14 cellular contexts compared by ENCODE assay signal in the genomic region with DNA sequence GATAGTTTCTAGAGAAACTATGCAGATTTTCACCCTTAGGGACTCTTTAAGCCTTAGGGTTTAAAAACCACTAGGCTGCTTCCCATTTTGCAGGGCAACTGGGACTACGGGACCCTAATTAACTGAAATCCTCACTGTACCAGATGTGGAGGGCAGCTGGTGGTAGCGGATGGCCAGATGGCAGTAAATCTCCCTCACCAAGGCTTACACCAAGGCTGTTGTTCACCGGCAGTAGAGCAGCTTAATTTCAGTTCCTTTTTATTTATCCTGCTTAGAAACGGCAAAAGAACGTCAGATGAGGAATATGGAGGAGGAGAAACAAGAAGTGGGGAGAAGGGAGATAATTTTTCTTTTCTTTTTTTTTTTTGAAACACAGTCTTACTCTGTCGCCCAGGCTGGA. TPM values are rescaled to one million over a fixed set of nuclear protein-coding genes. Genes with fewer than 3 reads are reported as not detected.
DNase-seq lines count a peak whose midpoint lies in the region; ATAC-seq and TF ChIP-seq lines count a peak whose summit lies in the region.
"Had no signal": no experiment of that assay in that cellular context is flagged by ENCODE, and none has a peak within 500 bp of the region (broad histone marks: within the 10 kb centered on the region; RNA-seq: fewer than 3 reads in every experiment).

No MANE protein-coding gene starts in this region.

- no peaks in the 10 kb centered on the region for H3K9me3 Mint-ChIP-seq in IgD-negative memory B cell
- no peaks in the 10 kb centered on the region for H3K9me3 Mint-ChIP-seq in stimulated activated naive B cell treated with anti-CD40 and anti-IgM and Interleukin-4, amounts not matched to agents 10 μg/mL and 1 μg/mL and 100 μg/mL, for 72 hours
- H3K9me3 Mint-ChIP-seq in chondrocyte (ENCODE audit: low read depth), result no peaks in the 10 kb centered on the region
- H3K9me3 Mint-ChIP-seq: activated T-helper 1 cell treated with anti-CD3 and anti-CD28 coated beads, Interleukin-12 subunit alpha, Interleukin-12 subunit beta, Interleukin-2, Interleukin-4 antibody, amounts not matched to agents 30 ng/mL and 10 ng/mL and 1 ng/mL, durations not matched to agents 14 hours and 24 hours and 36 hours had no signal

- TF ChIP-seq CTCF in chondrocyte (IDR thresholded peaks at IDR 0.05), result no peak

- H3K4me3 Mint-ChIP-seq in IgD-negative memory B cell (peak overlapping the region; percentile 36 to 79 (median 69)), chondrocyte (ENCODE audit: unreplicated experiment) (no peak overlapping the region)
- peak overlapping the region; percentile 7 to 37 for H3K4me3 Mint-ChIP-seq in stimulated activated naive B cell treated with anti-CD40 and anti-IgM and Interleukin-4, amounts not matched to agents 10 μg/mL and 1 μg/mL and 100 μg/mL, for 72 hours
- H3K4me3 Mint-ChIP-seq: activated CD4-positive, alpha-beta T cell treated with anti-CD3 and anti-CD28 coated beads for 36 hours; activated T-helper 1 cell treated with anti-CD3 and anti-CD28 coated beads, Interleukin-12 subunit alpha, Interleukin-12 subunit beta, Interleukin-2, Interleukin-4 antibody, amounts not matched to agents 30 ng/mL and 10 ng/mL and 1 ng/mL, durations not matched to agents 14 hours and 24 hours and 36 hours had no signal

- peaks cover 2% of the 10 kb centered on the region for H3K36me3 ChIP-seq in endocrine pancreas (ENCODE audit: control insufficient read depth, insufficient read depth, low read length)
- H3K36me3 ChIP-seq: neutrophil had no signal

- ATAC-seq in stimulated activated naive B cell treated with anti-CD40 and anti-IgM and Interleukin-4, amounts not matched to agents 10 μg/mL and 1 μg/mL and 100 μg/mL, for 72 hours (replicated peaks), result peak; percentile 76 to 77
- ATAC-seq in GM21526 (IDR thresholded peaks at IDR 0.05; ENCODE audit: low FRiP score, unreplicated experiment) (no peak), HG03457 (IDR thresholded peaks at IDR 0.05; ENCODE audit: unreplicated experiment) (no peak)
- ATAC-seq: activated CD4-positive, alpha-beta T cell treated with anti-CD3 and anti-CD28 coated beads for 36 hours had no signal

- H3K27ac Mint-ChIP-seq in IgD-negative memory B cell (peak overlapping the region; percentile 83 to 92 (median 89)), chondrocyte (ENCODE audit: unreplicated experiment) (no peak overlapping the region)
- H3K27ac Mint-ChIP-seq in stimulated activated naive B cell treated with anti-CD40 and anti-IgM and Interleukin-4, amounts not matched to agents 10 μg/mL and 1 μg/mL and 100 μg/mL, for 72 hours, result peak overlapping the region; percentile 74
- H3K27ac Mint-ChIP-seq: activated CD4-positive, alpha-beta T cell treated with anti-CD3 and anti-CD28 coated beads for 36 hours; activated T-helper 1 cell treated with anti-CD3 and anti-CD28 coated beads, Interleukin-12 subunit alpha, Interleukin-12 subunit beta, Interleukin-2, Interleukin-4 antibody, amounts not matched to agents 30 ng/mL and 10 ng/mL and 1 ng/mL, durations not matched to agents 14 hours and 24 hours and 36 hours had no signal

- peaks cover 1% of the 10 kb centered on the region for H3K36me3 Mint-ChIP-seq in IgD-negative memory B cell
- peaks cover 13 to 19% of the 10 kb centered on the region in 2 donors for H3K36me3 Mint-ChIP-seq in stimulated activated naive B cell treated with anti-CD40 and anti-IgM and Interleukin-4, amounts not matched to agents 10 μg/mL and 1 μg/mL and 100 μg/mL, for 72 hours
- H3K36me3 Mint-ChIP-seq in chondrocyte (ENCODE audit: low read depth), result peaks cover 8% of the 10 kb centered on the region

- no peaks in the 10 kb centered on the region for H3K27me3 Mint-ChIP-seq in IgD-negative memory B cell
- no peaks in the 10 kb centered on the region for H3K27me3 Mint-ChIP-seq in stimulated activated naive B cell treated with anti-CD40 and anti-IgM and Interleukin-4, amounts not matched to agents 10 μg/mL and 1 μg/mL and 100 μg/mL, for 72 hours
- no peaks in the 10 kb centered on the region for H3K27me3 Mint-ChIP-seq in chondrocyte (ENCODE audit: low read depth)
- H3K27me3 Mint-ChIP-seq: activated CD4-positive, alpha-beta T cell treated with anti-CD3 and anti-CD28 coated beads for 36 hours had no signal

- DNase-seq in NOMO-1 (lab: John Stamatoyannopoulos, UW; ENCODE audit: unreplicated experiment in 2 of 2), result peak; percentile 83 to 91
- DNase-seq in stimulated activated naive B cell treated with anti-CD40 and anti-IgM and Interleukin-4, amounts not matched to agents 10 μg/mL and 1 μg/mL and 100 μg/mL, for 72 hours, result no peak
- no peak for DNase-seq in chondrocyte (ENCODE audit: low spot score)
- DNase-seq: activated CD4-positive, alpha-beta T cell treated with anti-CD3 and anti-CD28 coated beads for 36 hours; H7; left ventricle myocardium inferior; testis had no signal

- peaks cover 17% of the 10 kb centered on the region for H3K4me1 ChIP-seq in endocrine pancreas (ENCODE audit: control insufficient read depth, insufficient read depth, low read length)

- H3K4me1 Mint-ChIP-seq in IgD-negative memory B cell (peaks cover 38 to 58% (median 38%) of the 10 kb centered on the region in 3 donors), chondrocyte (ENCODE audit: low read depth) (no peaks in the 10 kb centered on the region)
- H3K4me1 Mint-ChIP-seq in stimulated activated naive B cell treated with anti-CD40 and anti-IgM and Interleukin-4, amounts not matched to agents 10 μg/mL and 1 μg/mL and 100 μg/mL, for 72 hours, result peaks cover 51 to 90% of the 10 kb centered on the region in 2 donors

- H3K4me3 ChIP-seq in endocrine pancreas (ENCODE audit: control insufficient read depth, insufficient read depth, low read length), result peak overlapping the region; percentile 27
- H3K4me3 ChIP-seq: left ventricle myocardium inferior, smooth muscle cell, testis had no signal

- H3K9ac ChIP-seq in endocrine pancreas (ENCODE audit: control insufficient read depth, insufficient read depth, low read length), result no peak overlapping the region

- no peaks in the 10 kb centered on the region for H3K27me3 ChIP-seq in endocrine pancreas (ENCODE audit: control insufficient read depth, insufficient read depth, low read length)
- H3K27me3 ChIP-seq: testis had no signal

- no peaks in the 10 kb centered on the region for H3K9me3 ChIP-seq in endocrine pancreas (ENCODE audit: control insufficient read depth, low read length)
- H3K9me3 ChIP-seq: left ventricle myocardium inferior, neutrophil, testis had no signal

RNA-seq across cellular contexts. Expression of gene ABHD15, which starts 6.5 kb away (rescaled TPM):
- polyA plus RNA-seq in IgD-negative memory B cell, result 11.7 TPM
- total RNA-seq in chondrocyte, result 10.2 to 16.7 TPM (median 11.7 TPM) in 3 replicates

RNA-seq across cellular contexts. Expression of gene TP53I13, which starts 8.2 kb away (rescaled TPM):
- 29.4 TPM for polyA plus RNA-seq in IgD-negative memory B cell
- 44.6 to 49.8 TPM (median 48.3 TPM) in 3 replicates for total RNA-seq in chondrocyte

RNA-seq across cellular contexts. Expression of gene GIT1, which starts 29.1 kb away (rescaled TPM):
- polyA plus RNA-seq in IgD-negative memory B cell, result 8.6 TPM
- 32.1 to 37.7 TPM (median 35.7 TPM) in 3 replicates for total RNA-seq in chondrocyte

RNA-seq across cellular contexts. Expression of gene ANKRD13B, which starts 32.6 kb away (rescaled TPM):
- not detected for polyA plus RNA-seq in IgD-negative memory B cell
- 21.6 to 27.1 TPM (median 24.5 TPM) in 3 replicates for total RNA-seq in chondrocyte

Comparison
In these comparisons a context has a peak if more than half of its experiments do, and no peak if none do; other contexts are left out.
1. DNase-seq: peak in NOMO-1 (2 of 2); none in stimulated activated naive B cell treated with anti-CD40 and anti-IgM and Interleukin-4, amounts not matched to agents 10 μg/mL and 1 μg/mL and 100 μg/mL, for 72 hours (single experiment) and chondrocyte (single experiment).
2. ATAC-seq: peak in stimulated activated naive B cell treated with anti-CD40 and anti-IgM and Interleukin-4, amounts not matched to agents 10 μg/mL and 1 μg/mL and 100 μg/mL, for 72 hours (2 of 2); none in GM21526 (single experiment) and HG03457 (single experiment).